Comparison of ENCODE assay signal across 8 cellular contexts in the genomic region with DNA sequence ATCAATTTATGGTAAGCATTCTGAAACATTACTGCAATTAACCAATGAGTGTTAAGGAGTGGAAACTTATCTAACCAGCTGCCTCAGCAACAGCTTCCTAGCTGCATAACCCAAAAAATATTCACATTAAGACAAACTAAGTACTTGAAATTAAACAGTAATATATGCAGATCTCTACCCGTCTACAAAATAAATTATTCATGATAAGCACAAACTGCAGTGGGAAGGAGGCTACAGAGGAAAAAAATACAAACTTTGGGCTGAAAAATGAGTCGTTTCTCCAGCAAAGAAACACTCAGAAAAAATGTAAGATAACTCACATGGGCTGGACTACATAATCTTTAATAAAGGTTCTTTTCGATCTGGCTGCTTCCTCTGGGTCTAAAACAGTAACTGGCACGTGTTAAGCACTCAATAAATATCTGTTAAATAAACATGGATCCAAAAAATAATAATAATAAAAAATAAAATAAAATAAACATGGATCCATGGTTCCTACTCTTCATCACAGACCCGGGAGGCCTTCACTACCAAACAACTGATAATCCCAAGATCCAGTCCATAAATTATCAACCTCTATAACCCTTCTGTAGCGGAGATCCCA. TPM values are rescaled to one million over a fixed set of nuclear protein-coding genes. Genes with fewer than 3 reads are reported as not detected.
DNase-seq lines count a peak whose midpoint lies in the region; TF ChIP-seq lines count a peak whose summit lies in the region.

No MANE protein-coding gene starts in this region.

- H3K4me3 Mint-ChIP-seq in activated T-helper 1 cell treated with anti-CD3 and anti-CD28 coated beads, Interleukin-12 subunit alpha, Interleukin-12 subunit beta, Interleukin-2, Interleukin-4 antibody, amounts not matched to agents 30 ng/mL and 10 ng/mL and 1 ng/mL, durations not matched to agents 14 hours and 24 hours and 36 hours, result peak overlapping the region; percentile 97

- DNase-seq in NCI-H82 (lab: John Stamatoyannopoulos, UW) (peak; percentile 62), NCI-H82 treated with DMSO at 0.1 percent for 48 hours (lab: John Stamatoyannopoulos, UW; ENCODE audit: unreplicated experiment) (no peak), stomach (no peak), cerebellar nuclear complex (lab: John Stamatoyannopoulos, UW) (no peak), epidermal melanocyte (ENCODE audit: insufficient read length, low spot score) (no peak)
- no peak for DNase-seq in activated T-helper 1 cell treated with anti-CD3 and anti-CD28 coated beads, Interleukin-12 subunit alpha, Interleukin-12 subunit beta, Interleukin-2, Interleukin-4 antibody, amounts not matched to agents 30 ng/mL and 10 ng/mL and 1 ng/mL, durations not matched to agents 14 hours and 24 hours and 36 hours (ENCODE audit: low spot score)
- no peak for DNase-seq in stimulated activated CD4-positive, alpha-beta T cell treated with anti-CD3 and anti-CD28 coated beads, Interleukin-4, amount 100 ng/mL, for 1 hour

- H3K9ac ChIP-seq in iPS-20b (ENCODE audit: low read depth, low read length), result peak overlapping the region; percentile 76; the same call in 1 of the 2 replicates

- TF ChIP-seq EP300 in stomach (IDR thresholded peaks at IDR 0.05), result no peak

- TF ChIP-seq POLR2A in stomach (IDR thresholded peaks at IDR 0.05), result no peak

- peak overlapping the region; percentile 98 for H3K4me3 ChIP-seq in iPS-20b (ENCODE audit: low read length)
- peak overlapping the region; percentile 82 to 93 (median 86) for H3K4me3 ChIP-seq in stomach

- no peak for TF ChIP-seq CTCF in stomach (IDR thresholded peaks at IDR 0.05)

- H3K36me3 Mint-ChIP-seq in activated T-helper 1 cell treated with anti-CD3 and anti-CD28 coated beads, Interleukin-12 subunit alpha, Interleukin-12 subunit beta, Interleukin-2, Interleukin-4 antibody, amounts not matched to agents 30 ng/mL and 10 ng/mL and 1 ng/mL, durations not matched to agents 14 hours and 24 hours and 36 hours (ENCODE audit: low read depth), result peaks cover 5% of the 10 kb centered on the region

- H3K9me3 Mint-ChIP-seq in activated T-helper 1 cell treated with anti-CD3 and anti-CD28 coated beads, Interleukin-12 subunit alpha, Interleukin-12 subunit beta, Interleukin-2, Interleukin-4 antibody, amounts not matched to agents 30 ng/mL and 10 ng/mL and 1 ng/mL, durations not matched to agents 14 hours and 24 hours and 36 hours, result no peaks in the 10 kb centered on the region

- H3K9me3 ChIP-seq in iPS-20b (ENCODE audit: insufficient read depth, low read depth, low read length) (no peaks in the 10 kb centered on the region), stomach (no peaks in the 10 kb centered on the region)

- intact Hi-C loops in activated T-helper 1 cell treated with anti-CD3 and anti-CD28 coated beads, Interleukin-12 subunit alpha, Interleukin-12 subunit beta, Interleukin-2, Interleukin-4 antibody, amounts not matched to agents 30 ng/mL and 10 ng/mL and 1 ng/mL, durations not matched to agents 14 hours and 24 hours and 36 hours (cut with micrococcal nuclease), result loop anchor here (10.0 kb wide), 2 partner anchors 255 to 525 kb away; no protein-coding TSS in a partner anchor
- intact Hi-C loops in stomach (cut with DNase I; ENCODE audit: low total_unique reads), result no loop called here

- WGBS in stomach, 5 donors, result 9 to 12% (median 10%) methylated on average over 6 of the region's 6 CpGs

- H3K36me3 ChIP-seq in iPS-20b (ENCODE audit: insufficient read depth, low read depth, low read length), result no peaks in the 10 kb centered on the region
- H3K36me3 ChIP-seq in stomach, result peaks cover 0 to 12% (median 9%) of the 10 kb centered on the region in 4 donors

- H3K27ac Mint-ChIP-seq in activated T-helper 1 cell treated with anti-CD3 and anti-CD28 coated beads, Interleukin-12 subunit alpha, Interleukin-12 subunit beta, Interleukin-2, Interleukin-4 antibody, amounts not matched to agents 30 ng/mL and 10 ng/mL and 1 ng/mL, durations not matched to agents 14 hours and 24 hours and 36 hours, result peak overlapping the region; percentile 83

- H3K27me3 Mint-ChIP-seq in activated T-helper 1 cell treated with anti-CD3 and anti-CD28 coated beads, Interleukin-12 subunit alpha, Interleukin-12 subunit beta, Interleukin-2, Interleukin-4 antibody, amounts not matched to agents 30 ng/mL and 10 ng/mL and 1 ng/mL, durations not matched to agents 14 hours and 24 hours and 36 hours (ENCODE audit: insufficient read depth), result peaks cover 2% of the 10 kb centered on the region

- H3K27ac ChIP-seq in iPS-20b (ENCODE audit: low read length) (no peak overlapping the region), stomach (peak overlapping the region in 2 of 5 donors; percentile 86 to 87)

- peaks cover 41% of the 10 kb centered on the region for H3K4me1 Mint-ChIP-seq in activated T-helper 1 cell treated with anti-CD3 and anti-CD28 coated beads, Interleukin-12 subunit alpha, Interleukin-12 subunit beta, Interleukin-2, Interleukin-4 antibody, amounts not matched to agents 30 ng/mL and 10 ng/mL and 1 ng/mL, durations not matched to agents 14 hours and 24 hours and 36 hours (ENCODE audit: low read depth)

- H3K4me1 ChIP-seq in iPS-20b (ENCODE audit: insufficient read depth, low read length), result peaks cover 4% of the 10 kb centered on the region; the same call in 1 of the 2 replicates
- peaks cover 14 to 39% (median 31%) of the 10 kb centered on the region in 4 donors for H3K4me1 ChIP-seq in stomach

- H3K27me3 ChIP-seq in iPS-20b (ENCODE audit: insufficient read depth, low read length) (no peaks in the 10 kb centered on the region), stomach (no peaks in the 10 kb centered on the region)

RNA-seq across cellular contexts. Expression of a gene that starts 1.2 kb away (rescaled TPM):
- total RNA-seq in activated T-helper 1 cell treated with anti-CD3 and anti-CD28 coated beads, Interleukin-12 subunit alpha, Interleukin-12 subunit beta, Interleukin-2, Interleukin-4 antibody, amounts not matched to agents 30 ng/mL and 10 ng/mL and 1 ng/mL, durations not matched to agents 14 hours and 24 hours and 36 hours, result 33.3 and 33.6 TPM in 2 replicates
- total RNA-seq in stomach, result 10 to 100 TPM; 36.8 to 96.2 (median 79.5) TPM
- polyA plus RNA-seq in stomach, result 10 to 100 TPM; 14.5 to 36.9 (median 20.6) TPM

RNA-seq across cellular contexts. Expression of a gene that starts 31.8 kb away (rescaled TPM):
- total RNA-seq in activated T-helper 1 cell treated with anti-CD3 and anti-CD28 coated beads, Interleukin-12 subunit alpha, Interleukin-12 subunit beta, Interleukin-2, Interleukin-4 antibody, amounts not matched to agents 30 ng/mL and 10 ng/mL and 1 ng/mL, durations not matched to agents 14 hours and 24 hours and 36 hours, result 104 and 111 TPM in 2 replicates
- total RNA-seq in stomach, result 10 to 100 TPM; 26.8 to 98.2 (median 46.1) TPM
- polyA plus RNA-seq in stomach, result 10 to 100 TPM; 57.2 to 64.5 (median 57.5) TPM
